In genomic region chr3:123066599-123066895, GRCh38 we compare ENCODE assay signal across 8 cellular contexts. TPM values are rescaled to one million over a fixed set of nuclear protein-coding genes. Genes with fewer than 3 reads are reported as not detected.
DNase-seq lines count a peak whose midpoint lies in the region; ATAC-seq and TF ChIP-seq lines count a peak whose summit lies in the region.

No MANE protein-coding gene starts in this region.

- peaks cover 21 to 40% of the 10 kb centered on the region in 2 experiments; a peak in 3 of 4 replicates for H3K79me1 ChIP-seq in IMR-90 (ENCODE audit: low read depth in 1 of 2, low read length in 2 of 2)

- H4K8ac ChIP-seq in IMR-90 (ENCODE audit: low read depth in 2 of 2, low read length in 2 of 2), result peak overlapping the region; percentile 32 to 82

- H3K9me3 ChIP-seq in IMR-90 (ENCODE audit: control insufficient read depth, insufficient read depth, low read length) (no peaks in the 10 kb centered on the region), muscle layer of colon (ENCODE audit: low read length) (no peaks in the 10 kb centered on the region)

- no peak overlapping the region for H2BK5ac ChIP-seq in IMR-90 (ENCODE audit: low read depth, low read length, poor library complexity, severe bottlenecking)

- H3K36me3 ChIP-seq in IMR-90 (ENCODE audit: control insufficient read depth, insufficient read depth, low read length) (no peaks in the 10 kb centered on the region), muscle layer of colon (ENCODE audit: insufficient read depth, low read length) (no peaks in the 10 kb centered on the region)

- H3K18ac ChIP-seq in IMR-90 (ENCODE audit: low read depth, low read length), result no peak overlapping the region

- H3K4me1 ChIP-seq in IMR-90 (ENCODE audit: control insufficient read depth, insufficient read depth, low read length) (peaks cover 8% of the 10 kb centered on the region), muscle layer of colon (ENCODE audit: insufficient read depth, low read length) (peaks cover 35% of the 10 kb centered on the region)

- peak overlapping the region; percentile 88 for H2BK15ac ChIP-seq in IMR-90 (ENCODE audit: low read depth, low read length)

- peak overlapping the region; percentile 96 for H3K27ac Mint-ChIP-seq in chondrocyte (ENCODE audit: unreplicated experiment)

- H3K23ac ChIP-seq in IMR-90 (ENCODE audit: low read depth, low read length), result peak overlapping the region; percentile 6; the same call in 1 of the 2 replicates

- H2BK20ac ChIP-seq in IMR-90 (ENCODE audit: low read depth, low read length), result peak overlapping the region; percentile 60; the same call in 1 of the 2 replicates

- POLR2A ChIA-PET in IMR-90 (lab: Charles Lee; ENCODE audit: unreplicated experiment), result interaction anchor here (0.6 to 0.8 kb wide), 2 partner anchors 181 to 502 kb away, joined by 3 to 8 read pairs; partner anchors contain the start of genes DTX3L and PARP9

- H3K27me3 ChIP-seq in IMR-90 (ENCODE audit: control insufficient read depth, insufficient read depth, low read length) (peaks cover 14% of the 10 kb centered on the region), muscle layer of colon (ENCODE audit: control insufficient read depth in 1 of 2, insufficient read depth in 2 of 2, low read length in 2 of 2) (no peaks in the 10 kb centered on the region)

- no peak for TF ChIP-seq CTCF in 22Rv1 (IDR thresholded peaks at IDR 0.05)
- no peak for TF ChIP-seq CTCF in IMR-90 (conservative IDR thresholded peaks at IDR 0.05; ENCODE audit: low read depth, low read length)
- no peak for TF ChIP-seq CTCF in chondrocyte (IDR thresholded peaks at IDR 0.05)

- H2AK5ac ChIP-seq in IMR-90 (ENCODE audit: low read depth, low read length), result no peak overlapping the region

- H2AK9ac ChIP-seq in IMR-90 (replicated peaks; ENCODE audit: low read depth, low read length, poor library complexity), result peak overlapping the region; percentile 5

- peak overlapping the region; percentile 97 for H3K4me3 Mint-ChIP-seq in chondrocyte (ENCODE audit: unreplicated experiment)

- CTCF ChIA-PET in IMR-90 (lab: Yijun Ruan, JAX), result no interaction called here

- H3K14ac ChIP-seq in IMR-90 (replicated peaks; ENCODE audit: low read depth, low read length), result peak overlapping the region; percentile 44

- peak overlapping the region; percentile 87 for H2AFZ ChIP-seq in IMR-90 (replicated peaks; ENCODE audit: low read length, poor library complexity)

- H4K5ac ChIP-seq in IMR-90 (ENCODE audit: low read depth, low read length), result peak overlapping the region; percentile 35

- in situ Hi-C loops in IMR-90 (cut with MboI; ENCODE audit: low sequenced_read_pairs), result no loop called here

- peak overlapping the region; percentile 53 for H4K91ac ChIP-seq in IMR-90 (ENCODE audit: insufficient read depth, low read depth, low read length)

- no peak for TF ChIP-seq RAD21 in IMR-90 (IDR thresholded peaks at IDR 0.05; ENCODE audit: low read length)

- dilution Hi-C loops in IMR-90 (cut with HindIII; ENCODE audit: low sequenced_read_pairs, unreplicated experiment), result no loop called here

- peak overlapping the region; percentile 59; the same call in 1 of the 2 replicates for H2BK120ac ChIP-seq in IMR-90 (ENCODE audit: low read depth, low read length)

- H4K20me1 ChIP-seq in IMR-90 (ENCODE audit: insufficient read depth, low read length), result peaks cover 26% of the 10 kb centered on the region

- H3K9ac ChIP-seq in IMR-90 (ENCODE audit: low read depth, low read length), result no peak overlapping the region
- no peak overlapping the region for H3K9ac ChIP-seq in muscle layer of colon (ENCODE audit: low read length)

- intact Hi-C loops in IMR-90 (cut with micrococcal nuclease), result no loop called here

- no peaks in the 10 kb centered on the region for H3K27me3 Mint-ChIP-seq in chondrocyte (ENCODE audit: low read depth)

- H3K4ac ChIP-seq in IMR-90 (ENCODE audit: low read depth, low read length), result peak overlapping the region; percentile 64

- H3K27ac ChIP-seq in 22Rv1 (peak overlapping the region; percentile 82; the same call in 1 of the 2 replicates), IMR-90 (ENCODE audit: insufficient read depth, low read length) (no peak overlapping the region), muscle layer of colon (ENCODE audit: low read depth, low read length) (peak overlapping the region; percentile 85)

- H3K9me1 ChIP-seq in IMR-90 (ENCODE audit: insufficient read depth, low read length), result peaks cover 12% of the 10 kb centered on the region

- no peak overlapping the region for H3K56ac ChIP-seq in IMR-90 (ENCODE audit: extremely low read depth, insufficient read depth, low read length)

- H3K4me3 ChIP-seq in IMR-90 (ENCODE audit: insufficient read depth, low read depth, low read length) (peak overlapping the region; percentile 94), muscle layer of colon (ENCODE audit: low read depth in 1 of 2, low read length in 2 of 2) (peak overlapping the region; percentile 77 to 96)

- peaks cover 44% of the 10 kb centered on the region for H3K4me1 Mint-ChIP-seq in chondrocyte (ENCODE audit: low read depth)

- H3K36me3 Mint-ChIP-seq in chondrocyte (ENCODE audit: low read depth), result peaks cover 1% of the 10 kb centered on the region

- peak; percentile 5; the same call in 1 of the 2 replicates for ATAC-seq in IMR-90 (ENCODE audit: low read depth)

- WGBS in IMR-90 (ENCODE audit: extremely low coverage in 2 of 2, insufficient read length in 1 of 2), 2 experiments, result 0% methylated on average over 2 of the region's 6 CpGs; no CpG with 5 or more reads in 1 of the 2 experiments

- no peaks in the 10 kb centered on the region for H3K9me3 Mint-ChIP-seq in chondrocyte (ENCODE audit: low read depth)

- no peak for TF ChIP-seq POLR2A in IMR-90 (IDR thresholded peaks at IDR 0.05; ENCODE audit: low read depth, low read length)

- H3K4me2 ChIP-seq in IMR-90 (ENCODE audit: low read depth, low read length), result peak overlapping the region; percentile 87

- no TSS peak for BruUV-seq in IMR-90 (replicated peaks; lab: Mats Ljungman, UMichigan)

- DNase-seq in IMR-90, result no peak
- DNase-seq in chondrocyte (ENCODE audit: low spot score), result no peak
- DNase-seq in DMS153 treated with DMSO at 0.1 percent for 48 hours (lab: John Stamatoyannopoulos, UW; ENCODE audit: unreplicated experiment), result no peak
- no peak for DNase-seq in medulla oblongata (ENCODE audit: extremely low spot score)
- DNase-seq in activated CD4-positive, CD25-positive, alpha-beta regulatory T cell treated with anti-CD3 and anti-CD28 coated beads, Interleukin-2, amount 50 U/mL, for 72 hours, result no peak
- no peak for DNase-seq in GDM1 (lab: John Stamatoyannopoulos, UW)

TF ChIP-seq in IMR-90, 13 proteins besides CTCF, POLR2A, EP300 and RAD21:
- TF ChIP-seq FOS (IDR thresholded peaks at IDR 0.05; ENCODE audit: low read depth, low read length), result no peak
- TF ChIP-seq MAFK (IDR thresholded peaks at IDR 0.05; ENCODE audit: low read depth, low read length), result no peak
- no peak for TF ChIP-seq MXI1 (IDR thresholded peaks at IDR 0.05; ENCODE audit: borderline replicate concordance, low read depth, low read length)
- no peak for TF ChIP-seq RFX5 (IDR thresholded peaks at IDR 0.05; ENCODE audit: low read depth, low read length)
- TF ChIP-seq NFE2L2 (IDR thresholded peaks at IDR 0.05; ENCODE audit: low read depth, low read length), result no peak
- TF ChIP-seq CEBPB (IDR thresholded peaks at IDR 0.05; ENCODE audit: low read depth, low read length), result no peak
TF ChIP-seq in IMR-90: peak in this region for 0.

RNA-seq across cellular contexts. Expression of gene PDIA5, which starts 0.3 kb away (rescaled TPM):
- total RNA-seq in IMR-90 (2012; rRNA removed), result 19.4 and 21.4 TPM in 2 replicates
- 37.7 and 42.0 TPM in 2 replicates for polyA plus RNA-seq in IMR-90 (2012; rRNA removed)
- 30.5 and 45.0 TPM in 2 replicates for polyA plus RNA-seq in IMR-90 (2012; cell fraction: cytosol; rRNA removed)
- polyA plus RNA-seq in IMR-90 (2012; cell fraction: nucleus; rRNA removed; ENCODE audit: low replicate concordance), result 22.6 and 46.8 TPM in 2 replicates
- 82.7 to 129 TPM (median 128 TPM) in 3 replicates for total RNA-seq in chondrocyte

RNA-seq across cellular contexts. Expression of gene SEMA5B, which starts 39.0 kb away (rescaled TPM):
- total RNA-seq in IMR-90 (2012; rRNA removed) (not detected in 2 replicates), chondrocyte (3.1 to 68.8 TPM (median 68.4 TPM) in 3 replicates)
- not detected in 2 replicates for polyA plus RNA-seq in IMR-90 (2012; rRNA removed)
- polyA plus RNA-seq in IMR-90 (2012; cell fraction: cytosol; rRNA removed), result not detected in 2 replicates
- not detected in 2 replicates for polyA plus RNA-seq in IMR-90 (2012; cell fraction: nucleus; rRNA removed; ENCODE audit: low replicate concordance)
